ENCODE assay signal across 28 cellular contexts in genomic region chr16:21628772-21629171, GRCh38.
DNase-seq lines count a peak whose midpoint lies in the region; ATAC-seq, FAIRE-seq and TF ChIP-seq lines count a peak whose summit lies in the region.
"Had no signal": no experiment of that assay in that cellular context is flagged by ENCODE, and none has a peak within 500 bp of the region (broad histone marks: within the 10 kb centered on the region; RNA-seq: fewer than 3 reads in every experiment).

No MANE protein-coding gene starts in this region.

- no peak for FAIRE-seq in HTR-8/SVneo (lab: Jason Lieb, UNC)
- FAIRE-seq: A204.1, G401.6 had no signal

- ATAC-seq in GM19467 (IDR thresholded peaks at IDR 0.05; ENCODE audit: unreplicated experiment), result no peak
- ATAC-seq in GM18498 (IDR thresholded peaks at IDR 0.05; ENCODE audit: unreplicated experiment), result no peak
- no peak for ATAC-seq in GM18861 (IDR thresholded peaks at IDR 0.05; ENCODE audit: unreplicated experiment)
- ATAC-seq: activated CD8-positive, alpha-beta memory T cell treated with anti-CD3 and anti-CD28 coated beads, Interleukin-2, amount 10 ng/mL, durations not matched to agents 7 days and 5 days; naive thymus-derived CD8-positive, alpha-beta T cell had no signal

- DNase-seq in AG10803 (ENCODE audit: low read depth), result peak; percentile 71
- peak; percentile 84 for DNase-seq in HCEC 1CT
- peak; percentile 69 for DNase-seq in brain microvascular endothelial cell
- DNase-seq in hepatic stellate cell (ENCODE audit: low spot score), result peak; percentile 22
- no peak for DNase-seq in HTR-8/SVneo (ENCODE audit: insufficient read length, low spot score)
- DNase-seq: activated CD4-positive, alpha-beta T cell treated with anti-CD3 and anti-CD28 coated beads, Interleukin-2, amount 10 ng/mL, durations not matched to agents 7 days and 5 days; activated CD8-positive, alpha-beta memory T cell treated with anti-CD3 and anti-CD28 coated beads, Interleukin-2, amount 10 ng/mL, durations not matched to agents 7 days and 5 days; activated naive CD4-positive, alpha-beta T cell treated with anti-CD3 and anti-CD28 coated beads, Interleukin-2, amount 50 U/mL, for 16 hours; C1 segment of cervical spinal cord; cerebellar nuclear complex; effector CD4-positive, alpha-beta T cell; head of caudate nucleus; naive thymus-derived CD8-positive, alpha-beta T cell; NCI-H1105; NCI-H2107; NCI-H446 treated with DMSO at 0.1 percent for 48 hours; Peyer's patch; sigmoid colon; T-helper 2 cell had no signal

- peaks cover 10% of the 10 kb centered on the region for H3K36me3 ChIP-seq in brain microvascular endothelial cell (replicated peaks)

- peak overlapping the region; percentile 85 for H3K27ac ChIP-seq in brain microvascular endothelial cell
- H3K27ac ChIP-seq: parathyroid adenoma, Peyer's patch, sigmoid colon, SJSA1, suprapubic skin, VCaP had no signal

- in situ Hi-C loops in brain microvascular endothelial cell (cut with HindIII; ENCODE audit: low pct_ligation_motif_present, low sequenced_read_pairs), result no loop called here

- H3K4me3 ChIP-seq in AG10803 (ENCODE audit: low read length) (no peak overlapping the region), brain microvascular endothelial cell (ENCODE audit: low read depth, low read length) (no peak overlapping the region)
- H3K4me3 ChIP-seq: Peyer's patch, sigmoid colon, SJSA1, suprapubic skin had no signal

- TF ChIP-seq CTCF in AG10803 (conservative IDR thresholded peaks at IDR 0.05; ENCODE audit: low read length) (no peak), brain microvascular endothelial cell (IDR thresholded peaks at IDR 0.05; ENCODE audit: low read depth, low read length, missing control alignments) (no peak)

- H3K27me3 ChIP-seq in brain microvascular endothelial cell (replicated peaks), result no peaks in the 10 kb centered on the region
- H3K27me3 ChIP-seq: Peyer's patch, sigmoid colon, SJSA1, suprapubic skin had no signal
